Comparison of ENCODE assay signal across 8 cellular contexts in the genomic region with DNA sequence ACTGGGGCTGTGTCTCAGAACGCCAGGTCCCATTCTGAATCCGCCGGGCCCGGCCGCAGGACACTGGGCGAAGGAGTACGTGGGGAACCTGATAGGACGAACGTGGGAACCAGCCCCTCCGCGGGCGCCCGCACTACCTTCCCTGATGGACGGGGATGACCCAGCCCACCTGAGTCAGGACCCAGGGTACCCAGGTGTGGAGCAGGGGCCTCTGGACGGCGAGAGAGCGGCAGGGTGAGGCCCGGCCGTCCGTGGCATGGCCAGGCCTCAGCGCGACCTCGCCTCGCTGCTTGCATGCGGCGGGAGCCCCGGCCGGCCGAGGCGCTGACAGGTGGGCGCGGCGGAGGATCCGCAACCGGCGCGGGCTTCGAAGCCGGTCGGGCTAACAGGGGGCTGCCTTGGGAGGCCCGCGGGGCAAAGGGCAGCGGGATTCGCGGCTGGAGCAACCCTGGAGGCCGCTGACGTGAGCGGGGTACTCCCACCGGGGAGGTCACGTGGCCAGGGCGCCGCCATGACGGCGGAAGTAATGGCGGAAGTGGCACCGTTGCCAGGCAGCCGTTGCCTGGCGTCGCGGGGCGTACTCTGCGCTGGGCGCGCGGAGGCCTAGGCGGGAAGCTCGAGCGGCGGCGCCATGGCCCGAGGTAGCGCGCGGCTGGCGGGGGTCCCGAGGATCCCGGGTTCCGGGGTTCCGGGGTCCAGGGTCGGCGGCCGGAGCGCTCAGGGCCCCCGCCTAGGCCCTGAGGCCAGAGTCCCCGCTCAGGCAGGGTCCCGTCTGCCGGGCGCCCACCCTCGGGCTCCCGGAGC.
DNase-seq lines count a peak whose midpoint lies in the region; ATAC-seq and TF ChIP-seq lines count a peak whose summit lies in the region.

Gene WDR90, plus strand, starts transcription at position 580 of the 804 bp plus-strand sequence. Its CDS starts 52 bp downstream, at position 632.

- DNase-seq in NCI-H1092 (lab: John Stamatoyannopoulos, UW): peak; percentile 90
- DNase-seq in activated naive CD4-positive, alpha-beta T cell treated with anti-CD3 and anti-CD28 coated beads, Interleukin-2, amount 50 U/mL, for 16 hours: peak; percentile 94
- peak; percentile 89 for DNase-seq in globus pallidus (ENCODE audit: low spot score)
- DNase-seq in nucleus accumbens (lab: John Stamatoyannopoulos, UW): peak; percentile 39 to 97 (median 88)
- peak; percentile 96 for DNase-seq in superior temporal gyrus (ENCODE audit: extremely low spot score)

- ATAC-seq in HG02610 (IDR thresholded peaks at IDR 0.05; ENCODE audit: unreplicated experiment) (peak; percentile 74), SK-N-SH treated with all-trans-retinoic acid at 6 μM for 48 hours (peak; percentile 88)

- peak within 1 kb of the TSS; percentile 75 for H3K4me3 ChIP-seq in GM08714 (ENCODE audit: low read length)

TF ChIP-seq in SK-N-SH treated with all-trans-retinoic acid at 6 μM for 48 hours, 23 proteins besides CTCF, POLR2A, EP300 and RAD21:
- TF ChIP-seq ISL1 (CRISPR knock-in tag; IDR thresholded peaks at IDR 0.05) (no peak), CSDC2 (CRISPR knock-in tag; IDR thresholded peaks at IDR 0.05) (peak; percentile 74; the same call in 1 of the 2 replicates), ZFP3 (CRISPR knock-in tag; IDR thresholded peaks at IDR 0.05) (0 out of 2 replicates have a peak, but pooled peaks have one; percentile 61), SNAI2 (CRISPR knock-in tag; IDR thresholded peaks at IDR 0.05) (0 out of 2 replicates have a peak, but pooled peaks have one; percentile 43), ZC3H10 (CRISPR knock-in tag; IDR thresholded peaks at IDR 0.05) (no peak), GLIS3 (CRISPR knock-in tag; IDR thresholded peaks at IDR 0.05) (peak; percentile 6; the same call in 1 of the 2 replicates)

Comparison
In these comparisons a context has a peak if more than half of its experiments do, and no peak if none do; other contexts are left out.
1. Peak in every context shown above with its lines: DNase-seq, ATAC-seq and H3K4me3 ChIP-seq.